ENCODE assay signal across 16 cellular contexts in genomic region chr21:44523567-44524181, GRCh38. TPM values are rescaled to one million over a fixed set of nuclear protein-coding genes. Genes with fewer than 3 reads are reported as not detected.
A peak's percentile ranks its signal among the peaks of the same experiment; 100 is the strongest.
DNase-seq lines count a peak whose midpoint lies in the region; ATAC-seq, FAIRE-seq and TF ChIP-seq lines count a peak whose summit lies in the region.
"Had no signal": no experiment of that assay in that cellular context is flagged by ENCODE, and none has a peak within 500 bp of the region (broad histone marks: within the 10 kb centered on the region; RNA-seq: fewer than 3 reads in every experiment).

No MANE protein-coding gene starts in this region.

- no peak for TF ChIP-seq CTCF in HEK293 (tag by site-specific recombination; IDR thresholded peaks at IDR 0.05)
- no peak for TF ChIP-seq CTCF in PC-3 (conservative IDR thresholded peaks at IDR 0.05; ENCODE audit: low read depth, low read length)
- TF ChIP-seq CTCF in bronchial epithelial cell (IDR thresholded peaks at IDR 0.05; ENCODE audit: insufficient read depth, low read length, severe bottlenecking), result no peak

- H3K4me1 ChIP-seq in HEK293 (ENCODE audit: control insufficient read depth, insufficient read depth, low read length), result no peaks in the 10 kb centered on the region
- no peaks in the 10 kb centered on the region for H3K4me1 ChIP-seq in PC-3 (ENCODE audit: insufficient read depth, low read length)
- H3K4me1 ChIP-seq: A549, BE2C had no signal

- no TSS peak for BruUV-seq in PC-3 (replicated peaks; lab: Mats Ljungman, UMichigan)

- no peak overlapping the region for H3K9ac ChIP-seq in PC-3 (ENCODE audit: low read length)

- POLR2A ChIA-PET in HEK293 (lab: Yijun Ruan, JAX) (no interaction called here), PC-3 (lab: Charles Lee; ENCODE audit: unreplicated experiment) (no interaction called here)

- no peaks in the 10 kb centered on the region for H3K79me2 ChIP-seq in PC-3 (ENCODE audit: low read length)

- intact Hi-C loops in PC-3 (cut with micrococcal nuclease), result no loop called here

- no peaks in the 10 kb centered on the region for H4K20me1 ChIP-seq in PC-3 (ENCODE audit: low read length)

- H3K4me2 ChIP-seq in PC-3 (ENCODE audit: low read length), result no peak overlapping the region
- H3K4me2 ChIP-seq: A549 had no signal

- FAIRE-seq in bronchial epithelial cell (lab: Jason Lieb, UNC), result peak; percentile 91
- FAIRE-seq: A549, D721Med had no signal

- H3F3A ChIP-seq in PC-3 (ENCODE audit: low read length, unreplicated experiment), result no peaks in the 10 kb centered on the region

- no peak overlapping the region for H2AFZ ChIP-seq in PC-3 (ENCODE audit: low read length)

- ATAC-seq in PC-3, result no peak
- ATAC-seq: A549, HCT116 had no signal

- CTCF ChIA-PET in HEK293 (lab: Yijun Ruan, JAX), result interaction anchor here (1.5 kb wide), 1 partner anchor 13 kb away, joined by 6 read pairs; no protein-coding TSS in a partner anchor
- CTCF ChIA-PET in PC-3 (lab: Charles Lee), result no interaction called here

- no peak overlapping the region for H3K27ac ChIP-seq in HEK293 (ENCODE audit: extremely low read depth, low read depth, low read length)
- peak overlapping the region; percentile 29 for H3K27ac ChIP-seq in PC-3 (ENCODE audit: low read length)
- H3K27ac ChIP-seq: A549, C4-2B had no signal

- no peak overlapping the region for H3K4me3 ChIP-seq in HEK293 (ENCODE audit: low read depth, low read length)
- no peak overlapping the region for H3K4me3 ChIP-seq in PC-3 (ENCODE audit: low read length)
- H3K4me3 ChIP-seq in bronchial epithelial cell (ENCODE audit: low read depth, low read length), result no peak overlapping the region
- H3K4me3 ChIP-seq: A549 had no signal

- H3K27me3 ChIP-seq in PC-3 (ENCODE audit: low read length), result no peaks in the 10 kb centered on the region
- H3K27me3 ChIP-seq in bronchial epithelial cell (ENCODE audit: control insufficient read depth, insufficient read depth, low read length), result no peaks in the 10 kb centered on the region
- H3K27me3 ChIP-seq: BE2C had no signal

- no peaks in the 10 kb centered on the region for H3K9me2 ChIP-seq in PC-3 (replicated peaks; ENCODE audit: low read length)

- H3K9me3 ChIP-seq in HEK293 (ENCODE audit: control insufficient read depth, insufficient read depth, low read depth, low read length) (no peaks in the 10 kb centered on the region), PC-3 (ENCODE audit: low read length) (peaks cover 8% of the 10 kb centered on the region; the same call in 1 of the 2 replicates)
- H3K9me3 ChIP-seq: A549 had no signal

- DNase-seq in PC-3 (peak; percentile 41), bronchial epithelial cell (ENCODE audit: low read depth) (no peak), kidney tubule cell (ENCODE audit: low spot score) (peak; percentile 4), D341Med (ENCODE audit: low spot score) (no peak), cerebellar nuclear complex (lab: John Stamatoyannopoulos, UW) (no peak), globus pallidus (ENCODE audit: low spot score) (no peak)
- DNase-seq: BE2C; CD4-positive, alpha-beta memory T cell; DND-41; GDM1 had no signal

- H3K36me3 ChIP-seq in HEK293 (ENCODE audit: control insufficient read depth in 2 of 2, insufficient read depth in 1 of 2, low read length in 2 of 2) (no peaks in the 10 kb centered on the region), PC-3 (ENCODE audit: low read depth, low read length) (no peaks in the 10 kb centered on the region; the same call in 1 of the 2 replicates), bronchial epithelial cell (ENCODE audit: control insufficient read depth, insufficient read depth, low read length) (no peaks in the 10 kb centered on the region)
- H3K36me3 ChIP-seq: BE2C had no signal

TF ChIP-seq in HEK293, 187 proteins besides CTCF, POLR2A, EP300 and RAD21:
- TF ChIP-seq ZEB2 (tag by site-specific recombination; IDR thresholded peaks at IDR 0.05) (0 out of 2 replicates have a peak, but pooled peaks have one; percentile 10), KLF7 (tag by site-specific recombination; IDR thresholded peaks at IDR 0.05; ENCODE audit: borderline replicate concordance) (no peak), ZNF791 (tag by site-specific recombination; IDR thresholded peaks at IDR 0.05) (0 out of 2 replicates have a peak, but pooled peaks have one; percentile 16)

RNA-seq across cellular contexts. Expression of gene KRTAP10-1, which starts 16.3 kb away (rescaled TPM):
- total RNA-seq in PC-3 (2014; rRNA removed) (not detected in 2 replicates), bronchial epithelial cell (not detected in 2 replicates)
- total RNA-seq: CD4-positive, alpha-beta memory T cell; H4 had no signal

RNA-seq across cellular contexts. Expression of gene KRTAP10-2, which starts 27.6 kb away (rescaled TPM):
- total RNA-seq in PC-3 (2014; rRNA removed) (not detected in 2 replicates), bronchial epithelial cell (not detected in 2 replicates)
- total RNA-seq: CD4-positive, alpha-beta memory T cell; H4 had no signal

RNA-seq across cellular contexts. Expression of gene KRTAP10-3, which starts 34.9 kb away (rescaled TPM):
- total RNA-seq in PC-3 (2014; rRNA removed) (not detected in 2 replicates), bronchial epithelial cell (not detected in 2 replicates)
- total RNA-seq: CD4-positive, alpha-beta memory T cell; H4 had no signal

RNA-seq across cellular contexts. Expression of gene KRTAP10-4, which starts 49.9 kb away (rescaled TPM):
- total RNA-seq in PC-3 (2014; rRNA removed), result not detected in 2 replicates
- total RNA-seq in bronchial epithelial cell, result not detected in 2 replicates
- total RNA-seq: CD4-positive, alpha-beta memory T cell; H4 had no signal

RNA-seq across cellular contexts. Expression of gene KRTAP10-5, which starts 56.7 kb away (rescaled TPM):
- total RNA-seq in PC-3 (2014; rRNA removed), result 0.98 TPM in 1 of 2 replicates, not detected in the other
- not detected in 2 replicates for total RNA-seq in bronchial epithelial cell
- total RNA-seq: CD4-positive, alpha-beta memory T cell; H4 had no signal

Comparison
In these comparisons a context has a peak if more than half of its experiments do, and no peak if none do; other contexts are left out.
1. DNase-seq: peak in PC-3 (single experiment) and kidney tubule cell (single experiment); none in bronchial epithelial cell (single experiment), D341Med (single experiment), cerebellar nuclear complex (0 of 2) and globus pallidus (single experiment).